In genomic region chr17:10196384-10196783, GRCh38 we compare ENCODE assay signal across 1 cellular context.
TF ChIP-seq lines count a peak whose summit lies in the region.

No MANE protein-coding gene starts in this region.

TF ChIP-seq in H1, 55 proteins besides CTCF, POLR2A, EP300 and RAD21:
- TF ChIP-seq SUZ12 (IDR thresholded peaks at IDR 0.05; ENCODE audit: low read length): no peak
